Comparison of ENCODE assay signal across 8 cellular contexts in genomic region chr17:47660064-47660492, GRCh38. TPM values are rescaled to one million over a fixed set of nuclear protein-coding genes. Genes with fewer than 3 reads are reported as not detected.
DNase-seq lines count a peak whose midpoint lies in the region; ATAC-seq and TF ChIP-seq lines count a peak whose summit lies in the region.

No MANE protein-coding gene starts in this region.

- H3K4me3 ChIP-seq in cardiac muscle cell (no peak overlapping the region), right atrium auricular region (no peak overlapping the region), urinary bladder (ENCODE audit: low read depth, low read length) (no peak overlapping the region), neural progenitor cell (no peak overlapping the region)

- peaks cover 96% of the 10 kb centered on the region for H4K20me1 ChIP-seq in neural progenitor cell (ENCODE audit: low read depth)

- H2AFZ ChIP-seq in neural progenitor cell (replicated peaks), result no peak overlapping the region

- no TSS peak for BruUV-seq in MCF 10A (replicated peaks; lab: Mats Ljungman, UMichigan)

- peak; percentile 60 for ATAC-seq in HG03571 (IDR thresholded peaks at IDR 0.05; ENCODE audit: unreplicated experiment)

- WGBS in urinary bladder, result 77% methylated on average over 6 of the region's 6 CpGs

- peaks cover 63% of the 10 kb centered on the region for H3K79me2 ChIP-seq in neural progenitor cell (ENCODE audit: low read depth)

- no peaks in the 10 kb centered on the region for H3K9me3 ChIP-seq in cardiac muscle cell (ENCODE audit: low read depth)
- no peaks in the 10 kb centered on the region for H3K9me3 ChIP-seq in right atrium auricular region
- H3K9me3 ChIP-seq in neural progenitor cell (ENCODE audit: low read depth), result no peaks in the 10 kb centered on the region

- intact Hi-C loops in MCF 10A (cut with micrococcal nuclease), result no loop called here

- CTCF ChIA-PET in MCF 10A (lab: Yijun Ruan, JAX), result no interaction called here

- DNase-seq in cardiac muscle cell (ENCODE audit: low read depth in 1 of 2, low spot score in 1 of 2) (no peak), right atrium auricular region (ENCODE audit: low spot score) (no peak), chondrocyte (ENCODE audit: low spot score) (no peak), caudate nucleus (lab: John Stamatoyannopoulos, UW) (no peak), MCF 10A (ENCODE audit: unreplicated experiment) (no peak), neural progenitor cell (ENCODE audit: low spot score) (no peak)

- H3K9ac ChIP-seq in neural progenitor cell, result no peak overlapping the region

- H3K27ac Mint-ChIP-seq in chondrocyte (ENCODE audit: unreplicated experiment) (no peak overlapping the region), MCF 10A (ENCODE audit: low read depth, unreplicated experiment) (no peak overlapping the region), neural progenitor cell (no peak overlapping the region)

- H3K9me3 Mint-ChIP-seq in chondrocyte (ENCODE audit: low read depth), result no peaks in the 10 kb centered on the region
- H3K9me3 Mint-ChIP-seq in MCF 10A (ENCODE audit: unreplicated experiment), result no peaks in the 10 kb centered on the region
- H3K9me3 Mint-ChIP-seq in neural progenitor cell, result no peaks in the 10 kb centered on the region

- H3K36me3 Mint-ChIP-seq in chondrocyte (ENCODE audit: low read depth) (peaks cover 30% of the 10 kb centered on the region), MCF 10A (ENCODE audit: insufficient read depth, unreplicated experiment) (peaks cover 98% of the 10 kb centered on the region), neural progenitor cell (peaks cover 32% of the 10 kb centered on the region)

- H3K27me3 Mint-ChIP-seq in chondrocyte (ENCODE audit: low read depth), result no peaks in the 10 kb centered on the region
- no peaks in the 10 kb centered on the region for H3K27me3 Mint-ChIP-seq in MCF 10A (ENCODE audit: insufficient read depth, unreplicated experiment)
- no peaks in the 10 kb centered on the region for H3K27me3 Mint-ChIP-seq in neural progenitor cell (ENCODE audit: insufficient read depth, low read depth)

- POLR2A ChIA-PET in MCF 10A (lab: Yijun Ruan, JAX), result interaction anchor here (0.7 kb wide), 1 partner anchor 41 kb away, joined by 3 read pairs; no protein-coding TSS in a partner anchor

- H3K4me1 Mint-ChIP-seq in chondrocyte (ENCODE audit: low read depth) (peaks cover 5% of the 10 kb centered on the region), MCF 10A (ENCODE audit: insufficient read depth, unreplicated experiment) (peaks cover 16% of the 10 kb centered on the region), neural progenitor cell (peaks cover 3% of the 10 kb centered on the region)

- H3K27me3 ChIP-seq in cardiac muscle cell (no peaks in the 10 kb centered on the region), right atrium auricular region (no peaks in the 10 kb centered on the region), neural progenitor cell (no peaks in the 10 kb centered on the region)

- peak overlapping the region; percentile 23 for H3K27ac ChIP-seq in cardiac muscle cell
- no peak overlapping the region for H3K27ac ChIP-seq in right atrium auricular region
- H3K27ac ChIP-seq in urinary bladder (ENCODE audit: low read depth), result peak overlapping the region; percentile 64
- no peak overlapping the region for H3K27ac ChIP-seq in caudate nucleus (ENCODE audit: low read depth, low read length)
- no peak overlapping the region for H3K27ac ChIP-seq in neural progenitor cell

- H3K36me3 ChIP-seq in cardiac muscle cell, result peaks cover 86% of the 10 kb centered on the region
- H3K36me3 ChIP-seq in right atrium auricular region, result peaks cover 91% of the 10 kb centered on the region
- peaks cover 8% of the 10 kb centered on the region for H3K36me3 ChIP-seq in urinary bladder (ENCODE audit: insufficient read depth)
- H3K36me3 ChIP-seq in neural progenitor cell, result peaks cover 40% of the 10 kb centered on the region

- H3K4me3 Mint-ChIP-seq in chondrocyte (ENCODE audit: unreplicated experiment) (no peak overlapping the region), MCF 10A (ENCODE audit: unreplicated experiment) (no peak overlapping the region), neural progenitor cell (no peak overlapping the region)

- H3K4me1 ChIP-seq in cardiac muscle cell (ENCODE audit: low read depth) (no peaks in the 10 kb centered on the region), right atrium auricular region (peaks cover 0 to 7% of the 10 kb centered on the region in 2 donors), urinary bladder (ENCODE audit: insufficient read depth) (no peaks in the 10 kb centered on the region), neural progenitor cell (peaks cover 12% of the 10 kb centered on the region)

- peaks cover 79% of the 10 kb centered on the region for H3F3A ChIP-seq in neural progenitor cell (ENCODE audit: low read depth)

- H3K4me2 ChIP-seq in neural progenitor cell, result no peak overlapping the region

- TF ChIP-seq CTCF in cardiac muscle cell (IDR thresholded peaks at IDR 0.05; ENCODE audit: low read depth, low read length), result no peak
- TF ChIP-seq CTCF in right atrium auricular region (IDR thresholded peaks at IDR 0.05), result no peak
- peak; percentile 9 for TF ChIP-seq CTCF in chondrocyte (IDR thresholded peaks at IDR 0.05)
- TF ChIP-seq CTCF in MCF 10A (IDR thresholded peaks at IDR 0.05; ENCODE audit: unreplicated experiment), result no peak
- TF ChIP-seq CTCF in neural progenitor cell (IDR thresholded peaks at IDR 0.05), result no peak

RNA-seq across cellular contexts. Expression of gene KPNB1, which starts 10.4 kb away (rescaled TPM):
- total RNA-seq in cardiac muscle cell, result 218 and 318 TPM in 2 replicates
- polyA plus RNA-seq in cardiac muscle cell, result 97.9 and 125 TPM in 2 replicates
- 100 to 1,000 TPM in 1 of 2 donors, 10 to 100 TPM in 1; 91.4 to 102 TPM for total RNA-seq in right atrium auricular region
- 292 to 306 TPM (median 298 TPM) in 3 replicates for total RNA-seq in chondrocyte
- 136 TPM for total RNA-seq in urinary bladder
- 66.8 TPM for polyA plus RNA-seq in urinary bladder
- total RNA-seq in MCF 10A (2022), result 522 and 609 TPM in 2 replicates
- total RNA-seq in neural progenitor cell (ENCODE audit: low replicate concordance), result 454 and 543 TPM in 2 replicates

RNA-seq across cellular contexts. Expression of gene TBKBP1, which starts 33.9 kb away (rescaled TPM):
- 112 and 143 TPM in 2 replicates for total RNA-seq in cardiac muscle cell
- polyA plus RNA-seq in cardiac muscle cell, result 22.6 and 30.2 TPM in 2 replicates
- total RNA-seq in right atrium auricular region, result 10 to 100 TPM; 10.9 to 13.7 TPM
- 11.3 to 13.6 TPM (median 12.6 TPM) in 3 replicates for total RNA-seq in chondrocyte
- 5.5 TPM for total RNA-seq in urinary bladder
- 19.1 TPM for polyA plus RNA-seq in urinary bladder
- total RNA-seq in MCF 10A (2022), result 0.40 and 1.5 TPM in 2 replicates
- total RNA-seq in neural progenitor cell (ENCODE audit: low replicate concordance), result 3.0 and 21.6 TPM in 2 replicates

Comparison
In these comparisons a context has a peak if more than half of its experiments do, and no peak if none do; other contexts are left out.
1. H3K27ac ChIP-seq: peak in cardiac muscle cell (single experiment) and urinary bladder (single experiment); none in right atrium auricular region (0 of 2), caudate nucleus (single experiment) and neural progenitor cell (single experiment).